15 cellular contexts compared by ENCODE assay signal in genomic region chr20:23928788-23929187, GRCh38. TPM values are rescaled to one million over a fixed set of nuclear protein-coding genes. Genes with fewer than 3 reads are reported as not detected.
DNase-seq lines count a peak whose midpoint lies in the region; TF ChIP-seq lines count a peak whose summit lies in the region.
"Had no signal": no experiment of that assay in that cellular context is flagged by ENCODE, and none has a peak within 500 bp of the region (broad histone marks: within the 10 kb centered on the region; RNA-seq: fewer than 3 reads in every experiment).

No MANE protein-coding gene starts in this region.

- H3K4me1 ChIP-seq in vagina = peaks cover 4% of the 10 kb centered on the region
- H3K4me1 ChIP-seq: right atrium auricular region, transverse colon had no signal

- H3K9me3 Mint-ChIP-seq in activated naive CD4-positive, alpha-beta T cell treated with anti-CD3 and anti-CD28 coated beads, Interleukin-2, amount 10 ng/mL, durations not matched to agents 7 days and 5 days = peaks cover 10% of the 10 kb centered on the region
- H3K9me3 Mint-ChIP-seq: activated naive CD4-positive, alpha-beta T cell treated with anti-CD3 and anti-CD28 coated beads, Interleukin-2, amount 50 U/mL, for 24 hours had no signal

- CTCF ChIA-PET in activated naive CD4-positive, alpha-beta T cell treated with anti-CD3 and anti-CD28 coated beads, Interleukin-2, amount 10 ng/mL, durations not matched to agents 7 days and 5 days (lab: Charles Lee) = interaction anchor here (4.4 kb wide), 1 partner anchor 9 kb away, joined by 19 read pairs; no protein-coding TSS in a partner anchor

- no peaks in the 10 kb centered on the region for H3K9me3 ChIP-seq in vagina
- H3K9me3 ChIP-seq: right atrium auricular region, transverse colon had no signal

- H3K4me1 Mint-ChIP-seq in activated naive CD4-positive, alpha-beta T cell treated with anti-CD3 and anti-CD28 coated beads, Interleukin-2, amount 10 ng/mL, durations not matched to agents 7 days and 5 days = peaks cover 15% of the 10 kb centered on the region
- H3K4me1 Mint-ChIP-seq: IgD-negative memory B cell had no signal

- H3K36me3 Mint-ChIP-seq in activated naive CD4-positive, alpha-beta T cell treated with anti-CD3 and anti-CD28 coated beads, Interleukin-2, amount 10 ng/mL, durations not matched to agents 7 days and 5 days = no peaks in the 10 kb centered on the region
- H3K36me3 Mint-ChIP-seq: IgD-negative memory B cell had no signal

- no peak for TF ChIP-seq CTCF in vagina (IDR thresholded peaks at IDR 0.05)

- H3K36me3 ChIP-seq in vagina = no peaks in the 10 kb centered on the region
- H3K36me3 ChIP-seq: right atrium auricular region, transverse colon had no signal

- H3K27ac Mint-ChIP-seq in activated naive CD4-positive, alpha-beta T cell treated with anti-CD3 and anti-CD28 coated beads, Interleukin-2, amount 10 ng/mL, durations not matched to agents 7 days and 5 days = no peak overlapping the region

- no peak for TF ChIP-seq POLR2A in vagina (IDR thresholded peaks at IDR 0.05)

- no peak overlapping the region for H3K4me3 Mint-ChIP-seq in activated naive CD4-positive, alpha-beta T cell treated with anti-CD3 and anti-CD28 coated beads, Interleukin-2, amount 10 ng/mL, durations not matched to agents 7 days and 5 days
- H3K4me3 Mint-ChIP-seq: IgD-negative memory B cell had no signal

- no peak overlapping the region for H3K4me3 ChIP-seq in vagina
- H3K4me3 ChIP-seq: right atrium auricular region, transverse colon had no signal

- H3K27ac ChIP-seq in vagina = no peak overlapping the region
- H3K27ac ChIP-seq: 22Rv1, right atrium auricular region, RWPE1, transverse colon had no signal

- peak; percentile 4 for DNase-seq in DMS53 (lab: John Stamatoyannopoulos, UW)
- DNase-seq in DMS53 treated with DMSO at 0.1 percent for 48 hours (lab: John Stamatoyannopoulos, UW; ENCODE audit: unreplicated experiment) = no peak
- DNase-seq in SW480 (ENCODE audit: low spot score) = peak; percentile 39
- peak; percentile 62 for DNase-seq in activated naive CD4-positive, alpha-beta T cell treated with anti-CD3 and anti-CD28 coated beads, Interleukin-2, amount 10 ng/mL, durations not matched to agents 7 days and 5 days
- peak; percentile 15 for DNase-seq in stimulated activated CD4-positive, alpha-beta T cell treated with anti-CD3 and anti-CD28 coated beads, Interleukin-4, amount 100 ng/mL, for 1 hour
- DNase-seq in DMS 273 (lab: John Stamatoyannopoulos, UW; ENCODE audit: unreplicated experiment) = no peak
- no peak for DNase-seq in activated CD8-positive, alpha-beta memory T cell treated with anti-CD3 and anti-CD28 coated beads, Interleukin-2, amount 50 U/mL, for 48 hours
- DNase-seq in vagina (ENCODE audit: extremely low spot score in 2 of 2) = no peak
- DNase-seq: transverse colon had no signal

- H3K27me3 ChIP-seq in vagina = no peaks in the 10 kb centered on the region
- H3K27me3 ChIP-seq: right atrium auricular region, transverse colon had no signal

- H3K27me3 Mint-ChIP-seq in activated naive CD4-positive, alpha-beta T cell treated with anti-CD3 and anti-CD28 coated beads, Interleukin-2, amount 10 ng/mL, durations not matched to agents 7 days and 5 days = peaks cover 9% of the 10 kb centered on the region
- H3K27me3 Mint-ChIP-seq: activated naive CD4-positive, alpha-beta T cell treated with anti-CD3 and anti-CD28 coated beads, Interleukin-2, amount 50 U/mL, for 24 hours had no signal

- intact Hi-C loops in vagina (cut with DNase I) = no loop called here

RNA-seq across cellular contexts. Expression of gene CST5, which starts 49.2 kb away (rescaled TPM):
- not detected for total RNA-seq in vagina
- total RNA-seq: myocyte, right atrium auricular region, transverse colon had no signal

RNA-seq across cellular contexts. Expression of gene GGTLC1, which starts 59.8 kb away (rescaled TPM):
- not detected for total RNA-seq in vagina
- total RNA-seq: myocyte, right atrium auricular region, transverse colon had no signal

Comparison
In these comparisons a context has a peak if more than half of its experiments do, and no peak if none do; other contexts are left out.
1. DNase-seq: peak in DMS53 (single experiment), SW480 (single experiment), activated naive CD4-positive, alpha-beta T cell treated with anti-CD3 and anti-CD28 coated beads, Interleukin-2, amount 10 ng/mL, durations not matched to agents 7 days and 5 days (single experiment) and stimulated activated CD4-positive, alpha-beta T cell treated with anti-CD3 and anti-CD28 coated beads, Interleukin-4, amount 100 ng/mL, for 1 hour (single experiment); none in DMS53 treated with DMSO at 0.1 percent for 48 hours (single experiment), DMS 273 (single experiment), activated CD8-positive, alpha-beta memory T cell treated with anti-CD3 and anti-CD28 coated beads, Interleukin-2, amount 50 U/mL, for 48 hours (single experiment) and vagina (0 of 2).